In the genomic region with DNA sequence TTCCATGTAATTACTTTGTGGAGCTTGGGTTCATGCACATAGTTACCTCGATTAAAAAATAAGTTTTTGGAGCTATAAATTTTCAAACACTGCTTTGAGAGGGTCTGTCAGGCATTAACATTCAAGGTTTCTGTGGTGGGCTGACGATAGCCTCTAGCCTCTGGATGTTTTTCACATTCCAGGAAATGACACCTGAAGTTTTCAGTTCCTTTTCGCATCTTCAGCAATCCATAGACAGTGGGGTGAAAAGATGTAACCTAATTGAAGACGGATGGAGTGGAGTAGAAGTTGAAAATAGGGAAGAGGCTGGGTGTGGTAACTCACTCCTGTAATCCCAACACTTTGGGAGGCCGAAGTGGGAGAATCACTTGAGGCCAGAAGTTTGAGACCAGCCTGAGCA, we compare ENCODE assay signal across 34 cellular contexts.
"Had no signal": no experiment of that assay in that cellular context is flagged by ENCODE, and none has a peak within 500 bp of the region (broad histone marks: within the 10 kb centered on the region; RNA-seq: fewer than 3 reads in every experiment).

No MANE protein-coding gene starts in this region.

- H3K4me3 ChIP-seq: MG63 had no signal

- H3K27ac ChIP-seq: KMS-11 had no signal

- H3K36me3 ChIP-seq: MG63 had no signal

- H3K9me3 ChIP-seq: MG63 had no signal

- DNase-seq: Karpas-422, Kasumi-1, MG63, MV-4-11, NCI-H1048, NCI-H1092, NCI-H1092 treated with DMSO at 0.1 percent for 48 hours, NCI-H1105, NCI-H1105 treated with DMSO at 0.1 percent for 48 hours, NCI-H1417, NCI-H1417 treated with DMSO at 0.1 percent for 48 hours, NCI-H1436, NCI-H1436 treated with DMSO at 0.1 percent for 48 hours, NCI-H146, NCI-H1694, NCI-H1694 treated with DMSO at 0.1 percent for 48 hours, NCI-H187, NCI-H187 treated with DMSO at 0.1 percent for 48 hours, NCI-H1930, NCI-H2029, NCI-H2029 treated with DMSO at 0.1 percent for 48 hours, NCI-H2081, NCI-H2081 treated with DMSO at 0.1 percent for 48 hours, NCI-H2107, NCI-H2171, NCI-H2171 treated with DMSO at 0.1 percent for 48 hours, NCI-H2227 treated with DMSO at 0.1 percent for 48 hours, NCI-H226, NCI-H345, NCI-H446, NCI-H446 treated with DMSO at 0.1 percent for 48 hours, NCI-H510A, NCI-H510A treated with DMSO at 0.1 percent for 48 hours had no signal

- H3K4me2 ChIP-seq: KMS-11 had no signal

- H3K27me3 ChIP-seq: MG63 had no signal

- H3K9ac ChIP-seq: KMS-11 had no signal
